In the genomic region with DNA sequence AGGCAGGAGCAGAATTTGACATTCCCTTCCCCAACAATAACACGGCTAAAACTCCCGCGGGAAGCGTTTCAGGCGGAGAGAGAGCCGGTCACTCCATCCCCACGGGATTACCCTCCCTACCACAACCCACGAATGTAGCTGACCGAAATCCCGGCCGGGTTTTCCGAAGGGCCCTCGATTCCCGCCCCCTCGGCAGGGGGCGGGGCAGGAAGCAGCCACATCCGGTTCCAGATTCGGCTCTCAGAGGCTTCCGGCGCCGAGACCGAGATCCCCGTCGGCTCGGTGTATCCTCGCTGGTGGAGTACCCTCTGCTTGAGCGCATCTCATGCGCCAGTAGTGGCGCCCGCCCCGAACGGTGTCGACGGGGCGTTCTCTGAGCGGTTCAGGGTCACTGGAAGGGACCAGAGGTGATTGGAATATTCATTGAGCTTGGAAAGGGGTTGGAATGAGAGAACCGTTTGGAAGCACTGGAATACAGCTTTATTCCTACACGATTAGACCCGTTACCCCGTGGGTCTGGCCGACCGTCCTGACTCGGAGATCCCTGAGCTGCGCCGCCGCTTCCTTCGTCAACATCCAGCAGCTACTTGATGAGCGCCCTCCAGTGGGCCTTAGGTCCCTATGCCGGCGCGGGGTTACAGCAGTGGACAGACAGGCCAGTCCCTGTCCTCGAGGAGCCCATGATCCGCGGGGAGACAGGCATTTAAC, we compare ENCODE assay signal across 8 cellular contexts. TPM values are rescaled to one million over a fixed set of nuclear protein-coding genes. Genes with fewer than 3 reads are reported as not detected.
DNase-seq lines count a peak whose midpoint lies in the region; ATAC-seq and TF ChIP-seq lines count a peak whose summit lies in the region.

No MANE protein-coding gene starts in this region.

- H3K27me3 ChIP-seq in left ventricle myocardium inferior (ENCODE audit: low read depth), result no peaks in the 10 kb centered on the region
- no peaks in the 10 kb centered on the region for H3K27me3 ChIP-seq in psoas muscle (ENCODE audit: insufficient read depth in 3 of 3, low read length in 2 of 3)

- peak; percentile 75 for DNase-seq in NCI-H1694 (lab: John Stamatoyannopoulos, UW)
- peak; percentile 88 to 95 (median 90) for DNase-seq in T-helper 1 cell
- DNase-seq in amniotic stem cell (lab: John Stamatoyannopoulos, UW), result peak; percentile 88
- peak; percentile 93 for DNase-seq in left ventricle myocardium inferior
- DNase-seq in psoas muscle, result peak; percentile 93 to 96

- WGBS in psoas muscle, 3 donors, result 0 to 1% (median 0%) methylated on average over 54 of the region's 54 CpGs
- under 1% methylated on average over 54 of the region's 54 CpGs for WGBS in urinary bladder

- H3K4me3 ChIP-seq in left ventricle myocardium inferior (peak overlapping the region; percentile 79), psoas muscle (peak overlapping the region; percentile 82), urinary bladder (ENCODE audit: low read depth, low read length) (peak overlapping the region; percentile 83)

- peak overlapping the region; percentile 99 for H3K27ac ChIP-seq in left ventricle myocardium inferior (replicated peaks)
- peak overlapping the region; percentile 97 for H3K27ac ChIP-seq in psoas muscle
- H3K27ac ChIP-seq in urinary bladder (ENCODE audit: low read depth), result peak overlapping the region; percentile 92

- TF ChIP-seq POLR2A in GM15510 (IDR thresholded peaks at IDR 0.05; ENCODE audit: borderline replicate concordance, extremely low read depth, insufficient read length), result peak; percentile 93

- peaks cover 61% of the 10 kb centered on the region for H3K4me1 ChIP-seq in left ventricle myocardium inferior
- peaks cover 26% of the 10 kb centered on the region for H3K4me1 ChIP-seq in psoas muscle
- no peaks in the 10 kb centered on the region for H3K4me1 ChIP-seq in urinary bladder (ENCODE audit: insufficient read depth)

- ATAC-seq in HG02938 (IDR thresholded peaks at IDR 0.05; ENCODE audit: unreplicated experiment) (peak; percentile 74), psoas muscle (peak; percentile 80 to 89 (median 86))

- H3K36me3 ChIP-seq in left ventricle myocardium inferior (peaks cover 48% of the 10 kb centered on the region), psoas muscle (ENCODE audit: insufficient read depth in 1 of 2, low read depth in 1 of 2) (peaks cover 5 to 54% of the 10 kb centered on the region in 2 donors), urinary bladder (ENCODE audit: insufficient read depth) (peaks cover 3% of the 10 kb centered on the region)

- intact Hi-C loops in left ventricle myocardium inferior (cut with micrococcal nuclease), result no loop called here
- intact Hi-C loops in psoas muscle (cut with DNase I), result no loop called here

- TF ChIP-seq CTCF in left ventricle myocardium inferior (IDR thresholded peaks at IDR 0.05; ENCODE audit: borderline replicate concordance), result peak; percentile 81
- peak; percentile 69 for TF ChIP-seq CTCF in psoas muscle (IDR thresholded peaks at IDR 0.05)

- H3K9me3 ChIP-seq in left ventricle myocardium inferior (replicated peaks), result no peaks in the 10 kb centered on the region
- no peaks in the 10 kb centered on the region for H3K9me3 ChIP-seq in psoas muscle

RNA-seq across cellular contexts. Expression of gene RGL2, which starts 0.6 kb away (rescaled TPM):
- total RNA-seq in left ventricle myocardium inferior, result 59.4 TPM
- total RNA-seq in psoas muscle, result 10 to 100 TPM; 44.5 to 58.3 (median 54.9) TPM
- 10 to 100 TPM; 30.5 to 66.1 (median 51.9) TPM for polyA plus RNA-seq in psoas muscle
- 44.0 TPM for total RNA-seq in urinary bladder
- polyA plus RNA-seq in urinary bladder, result 77.5 TPM

RNA-seq across cellular contexts. Expression of gene PFDN6, which starts 10.0 kb away (rescaled TPM):
- 47.8 TPM for total RNA-seq in left ventricle myocardium inferior
- 10 to 100 TPM; 57.2 to 87.6 (median 75.7) TPM for total RNA-seq in psoas muscle
- polyA plus RNA-seq in psoas muscle, result 100 to 1,000 TPM; 223 to 296 (median 248) TPM
- total RNA-seq in urinary bladder, result 24.3 TPM
- 104 TPM for polyA plus RNA-seq in urinary bladder

RNA-seq across cellular contexts. Expression of gene WDR46, which starts 10.4 kb away (rescaled TPM):
- total RNA-seq in left ventricle myocardium inferior (13.3 TPM), psoas muscle (10 to 100 TPM; 22.4 to 46.0 (median 34.7) TPM), urinary bladder (29.7 TPM)
- polyA plus RNA-seq in psoas muscle (10 to 100 TPM; 33.3 to 65.0 (median 44.4) TPM), urinary bladder (40.2 TPM)

RNA-seq across cellular contexts. Expression of gene TAPBP, which starts 14.5 kb away (rescaled TPM):
- 92.3 TPM for total RNA-seq in left ventricle myocardium inferior
- 10 to 100 TPM; 24.4 to 37.4 (median 27.1) TPM for total RNA-seq in psoas muscle
- polyA plus RNA-seq in psoas muscle, result 10 to 100 TPM in 2 of 3 donors, 1 to 10 TPM in 1; 7.9 to 16.1 (median 10.1) TPM
- total RNA-seq in urinary bladder, result 43.0 TPM
- polyA plus RNA-seq in urinary bladder, result 48.8 TPM

RNA-seq across cellular contexts. Expression of gene ZBTB22, which starts 18.2 kb away (rescaled TPM):
- total RNA-seq in left ventricle myocardium inferior, result 13.3 TPM
- 10 to 100 TPM in 2 of 4 donors, 1 to 10 TPM in 2; 7.4 to 19.7 (median 10.1) TPM for total RNA-seq in psoas muscle
- 1 to 10 TPM; 4.7 to 8.4 (median 5.7) TPM for polyA plus RNA-seq in psoas muscle
- total RNA-seq in urinary bladder, result 15.8 TPM
- polyA plus RNA-seq in urinary bladder, result 21.4 TPM

Comparison
In these comparisons a context has a peak if more than half of its experiments do, and no peak if none do; other contexts are left out.
1. Peak in every context shown above with its lines: DNase-seq, ATAC-seq, H3K4me3 ChIP-seq and H3K27ac ChIP-seq.